ENCODE assay signal across 8 cellular contexts in genomic region chr3:127735767-127736693, GRCh38.
DNase-seq lines count a peak whose midpoint lies in the region; ATAC-seq and TF ChIP-seq lines count a peak whose summit lies in the region.

No MANE protein-coding gene starts in this region.

- no peaks in the 10 kb centered on the region for H3K36me3 ChIP-seq in RWPE2 (ENCODE audit: low read depth)

- intact Hi-C loops in Right ventricle myocardium inferior (cut with DNase I) (no loop called here), cardiac septum (cut with DNase I) (no loop called here)

- no peaks in the 10 kb centered on the region for H3K27me3 ChIP-seq in RWPE2 (ENCODE audit: insufficient read depth, poor library complexity, severe bottlenecking)

- H3K27ac Mint-ChIP-seq in glutamatergic neuron (ENCODE audit: unreplicated experiment) = peak overlapping the region; percentile 43
- H3K27ac Mint-ChIP-seq in stimulated activated naive B cell treated with anti-CD40 and anti-IgM and Interleukin-4, amounts not matched to agents 10 μg/mL and 1 μg/mL and 100 μg/mL, for 72 hours = peak overlapping the region; percentile 52

- H3K4me3 Mint-ChIP-seq in glutamatergic neuron (ENCODE audit: unreplicated experiment) = no peak overlapping the region
- peak overlapping the region; percentile 60 to 64 for H3K4me3 Mint-ChIP-seq in stimulated activated naive B cell treated with anti-CD40 and anti-IgM and Interleukin-4, amounts not matched to agents 10 μg/mL and 1 μg/mL and 100 μg/mL, for 72 hours

- peaks cover 33% of the 10 kb centered on the region for H3K4me1 ChIP-seq in RWPE2 (ENCODE audit: insufficient read depth, poor library complexity, severe bottlenecking)

- ATAC-seq in Right ventricle myocardium inferior (peak; percentile 51), HG03060 (IDR thresholded peaks at IDR 0.05; ENCODE audit: low read depth, unreplicated experiment) (peak; percentile 63), RWPE2 (ENCODE audit: low read depth) (0 out of 3 replicates have a peak, but pooled peaks have one; percentile 30)
- peak; percentile 94 for ATAC-seq in stimulated activated naive B cell treated with anti-CD40 and anti-IgM and Interleukin-4, amounts not matched to agents 10 μg/mL and 1 μg/mL and 100 μg/mL, for 72 hours (replicated peaks)

- H3K27ac ChIP-seq in RWPE2 (ENCODE audit: poor library complexity, severe bottlenecking) = peak overlapping the region; percentile 82

- H3K9me3 Mint-ChIP-seq in glutamatergic neuron (ENCODE audit: unreplicated experiment) = no peaks in the 10 kb centered on the region
- H3K9me3 Mint-ChIP-seq in stimulated activated naive B cell treated with anti-CD40 and anti-IgM and Interleukin-4, amounts not matched to agents 10 μg/mL and 1 μg/mL and 100 μg/mL, for 72 hours = no peaks in the 10 kb centered on the region

- peaks cover 31% of the 10 kb centered on the region for H3K4me1 Mint-ChIP-seq in glutamatergic neuron (ENCODE audit: low read depth, unreplicated experiment)
- peaks cover 33 to 70% of the 10 kb centered on the region in 2 donors for H3K4me1 Mint-ChIP-seq in stimulated activated naive B cell treated with anti-CD40 and anti-IgM and Interleukin-4, amounts not matched to agents 10 μg/mL and 1 μg/mL and 100 μg/mL, for 72 hours

- peaks cover 8% of the 10 kb centered on the region for H3K27me3 Mint-ChIP-seq in glutamatergic neuron (ENCODE audit: unreplicated experiment)
- H3K27me3 Mint-ChIP-seq in stimulated activated naive B cell treated with anti-CD40 and anti-IgM and Interleukin-4, amounts not matched to agents 10 μg/mL and 1 μg/mL and 100 μg/mL, for 72 hours = no peaks in the 10 kb centered on the region

- H3K4me3 ChIP-seq in RWPE2 (ENCODE audit: severe bottlenecking) = no peak overlapping the region

- TF ChIP-seq CTCF in RWPE2 (IDR thresholded peaks at IDR 0.05; ENCODE audit: poor library complexity, severe bottlenecking) (no peak), glutamatergic neuron (IDR thresholded peaks at IDR 0.05; ENCODE audit: partially characterized antibody, unreplicated experiment) (no peak)

- H3K36me3 Mint-ChIP-seq in glutamatergic neuron (ENCODE audit: unreplicated experiment) = no peaks in the 10 kb centered on the region
- H3K36me3 Mint-ChIP-seq in stimulated activated naive B cell treated with anti-CD40 and anti-IgM and Interleukin-4, amounts not matched to agents 10 μg/mL and 1 μg/mL and 100 μg/mL, for 72 hours = peaks cover 24 to 36% of the 10 kb centered on the region in 2 donors

- no peaks in the 10 kb centered on the region for H3K9me3 ChIP-seq in RWPE2 (ENCODE audit: severe bottlenecking)

- DNase-seq in Right ventricle myocardium inferior (ENCODE audit: missing footprints) (no peak), cardiac septum (ENCODE audit: low spot score) (no peak), RWPE2 (ENCODE audit: low spot score) (peak; percentile 37), glutamatergic neuron (no peak), OCI-M2 (lab: John Stamatoyannopoulos, UW; ENCODE audit: unreplicated experiment) (no peak)
- DNase-seq in stimulated activated naive B cell treated with anti-CD40 and anti-IgM and Interleukin-4, amounts not matched to agents 10 μg/mL and 1 μg/mL and 100 μg/mL, for 72 hours = peak; percentile 59
- DNase-seq in activated CD4-positive, alpha-beta T cell treated with anti-CD3 and anti-CD28 coated beads, Interleukin-2, amount 50 U/mL, for 4 hours = no peak

Comparison
In these comparisons a context has a peak if more than half of its experiments do, and no peak if none do; other contexts are left out.
1. ATAC-seq: peak in every context shown above with its lines; median percentile 94 in stimulated activated naive B cell treated with anti-CD40 and anti-IgM and Interleukin-4, amounts not matched to agents 10 μg/mL and 1 μg/mL and 100 μg/mL, for 72 hours; 63 in HG03060; 51 in Right ventricle myocardium inferior; 30 in RWPE2.
2. DNase-seq: peak in RWPE2 (single experiment) and stimulated activated naive B cell treated with anti-CD40 and anti-IgM and Interleukin-4, amounts not matched to agents 10 μg/mL and 1 μg/mL and 100 μg/mL, for 72 hours (single experiment); none in Right ventricle myocardium inferior (single experiment), cardiac septum (single experiment), glutamatergic neuron (single experiment), activated CD4-positive, alpha-beta T cell treated with anti-CD3 and anti-CD28 coated beads, Interleukin-2, amount 50 U/mL, for 4 hours (0 of 2) and OCI-M2 (single experiment).